Comparison of ENCODE assay signal across 8 cellular contexts in the genomic region with DNA sequence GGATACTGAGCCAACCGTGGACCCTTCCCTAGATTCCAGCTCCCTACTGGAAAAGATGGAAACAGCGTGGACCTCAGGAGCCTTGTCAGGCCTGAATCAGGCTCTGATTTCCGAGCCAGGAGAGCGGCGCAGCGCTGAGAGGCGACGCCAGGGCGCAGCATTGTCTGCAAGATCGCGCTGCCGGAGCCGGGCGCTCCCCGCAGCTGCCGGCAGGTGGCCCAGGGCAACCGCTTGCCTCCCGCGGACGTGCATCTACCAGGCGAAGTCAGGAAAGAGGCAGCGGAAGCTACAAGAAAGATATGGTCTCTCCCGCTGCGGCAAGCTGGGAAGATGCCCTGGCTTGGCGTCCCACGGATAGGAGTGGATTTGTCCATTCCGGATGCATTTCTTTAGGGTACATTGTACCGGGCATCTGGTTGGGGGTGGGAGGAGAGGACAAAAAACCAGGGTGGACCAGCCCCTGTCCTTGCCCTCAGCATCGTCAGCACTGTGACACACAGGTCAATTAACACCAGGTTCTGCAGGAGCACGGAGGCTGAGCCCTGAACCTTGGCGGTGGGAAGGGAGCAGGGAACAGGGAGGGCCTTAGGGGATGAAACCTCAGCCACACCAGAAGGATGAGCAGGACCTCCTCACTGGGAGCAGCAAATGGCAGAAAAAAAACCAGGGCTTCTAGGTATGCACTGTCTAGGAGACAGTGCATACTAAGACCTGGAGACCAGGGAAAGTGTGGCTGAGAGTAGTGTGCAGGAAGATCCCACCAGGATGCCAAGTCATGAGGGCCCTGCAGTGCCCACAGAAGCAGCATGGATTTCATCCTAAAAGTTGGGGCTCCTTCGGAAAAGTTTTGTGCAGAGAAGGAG. TPM values are rescaled to one million over a fixed set of nuclear protein-coding genes. Genes with fewer than 3 reads are reported as not detected.
DNase-seq lines count a peak whose midpoint lies in the region; FAIRE-seq and TF ChIP-seq lines count a peak whose summit lies in the region.

No MANE protein-coding gene starts in this region.

- H3K9ac ChIP-seq in ES-I3 (ENCODE audit: low read depth, low read length), result peak overlapping the region; percentile 14; the same call in 1 of the 2 replicates

- no peak for TF ChIP-seq POLR2A in H54 (IDR thresholded peaks at IDR 0.05; ENCODE audit: low read depth, low read length)

- peak; percentile 100 for TF ChIP-seq CTCF in fibroblast of villous mesenchyme (IDR thresholded peaks at IDR 0.05; ENCODE audit: insufficient read depth, low read depth, low read length)

- no peaks in the 10 kb centered on the region for H3K9me3 ChIP-seq in ES-I3 (ENCODE audit: control insufficient read depth, insufficient read depth, low read length)

- DNase-seq in H54 (ENCODE audit: insufficient read length, low spot score) (peak; percentile 78), LoVo (ENCODE audit: low spot score) (peak; percentile 83), SHP77 (lab: John Stamatoyannopoulos, UW) (peak; percentile 78 to 85), fibroblast of villous mesenchyme (ENCODE audit: low read depth) (peak; percentile 80), non-pigmented ciliary epithelial cell (ENCODE audit: low read depth) (peak; percentile 57), superior temporal gyrus (ENCODE audit: extremely low spot score) (peak; percentile 86)
- DNase-seq in activated T-helper 9 cell treated with anti-CD3 and anti-CD28 coated beads, Interleukin-2, amount 50 U/mL, for 16 hours (ENCODE audit: low read depth), result peak; percentile 78

- no peak overlapping the region for H3K4me3 ChIP-seq in fibroblast of villous mesenchyme (ENCODE audit: low read depth, low read length)

- H3K36me3 ChIP-seq in ES-I3 (ENCODE audit: insufficient read depth, low read length), result no peaks in the 10 kb centered on the region

- no peak for FAIRE-seq in H54 (lab: Jason Lieb, UNC)

- H3K4me1 ChIP-seq in ES-I3 (ENCODE audit: insufficient read depth, low read length), result peaks cover 14% of the 10 kb centered on the region; the same call in 1 of the 2 replicates

RNA-seq across cellular contexts. Expression of a gene that starts 55.9 kb away (rescaled TPM):
- 54.4 and 86.8 TPM in 2 replicates for total RNA-seq in fibroblast of villous mesenchyme
